Comparison of ENCODE assay signal across 9 cellular contexts in the genomic region with DNA sequence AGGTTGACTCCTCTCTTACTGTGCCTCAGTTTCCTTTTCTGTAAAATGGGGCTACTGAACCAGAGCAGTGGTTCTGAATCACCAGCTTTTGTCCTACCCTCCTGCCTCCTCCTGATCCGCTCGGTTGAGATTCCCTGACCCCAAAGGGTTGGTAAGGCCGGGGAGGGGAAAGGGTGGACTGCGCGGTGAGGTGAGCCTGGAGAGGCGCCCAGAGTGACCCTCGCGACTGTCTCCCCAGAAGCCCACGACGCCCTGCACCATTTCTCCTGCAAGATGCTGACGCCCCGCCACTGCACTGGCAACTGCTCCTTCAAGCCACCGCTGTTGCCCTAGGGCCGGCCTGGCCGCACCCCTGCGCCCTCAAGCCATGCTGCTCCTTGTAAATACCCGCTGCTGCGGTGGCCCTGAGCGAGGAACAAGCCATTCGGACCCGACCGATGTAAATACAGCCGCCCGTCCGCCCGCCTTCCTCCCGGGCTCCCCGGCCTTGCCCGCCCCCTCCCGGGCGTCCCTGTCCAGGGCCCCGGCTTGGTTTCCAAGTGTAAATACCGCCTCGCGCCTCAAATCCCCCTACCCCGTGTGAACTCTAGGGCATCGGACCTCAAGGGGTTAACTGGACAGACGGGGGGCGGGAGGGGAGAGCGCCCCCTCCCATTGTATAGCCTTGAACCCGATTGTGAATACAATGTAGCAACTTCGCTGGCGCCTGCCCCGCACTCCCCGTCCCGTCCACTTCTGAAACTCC. TPM values are rescaled to one million over a fixed set of nuclear protein-coding genes. Genes with fewer than 3 reads are reported as not detected.
A peak's percentile ranks its signal among the peaks of the same experiment; 100 is the strongest.
DNase-seq lines count a peak whose midpoint lies in the region; ATAC-seq and TF ChIP-seq lines count a peak whose summit lies in the region.
"Had no signal": no experiment of that assay in that cellular context is flagged by ENCODE, and none has a peak within 500 bp of the region (broad histone marks: within the 10 kb centered on the region; RNA-seq: fewer than 3 reads in every experiment).

No MANE protein-coding gene starts in this region.

- DNase-seq in DMS53 treated with DMSO at 0.1 percent for 48 hours (lab: John Stamatoyannopoulos, UW; ENCODE audit: unreplicated experiment) (peak; percentile 46), hepatocyte (ENCODE audit: low spot score) (peak; percentile 69), smooth muscle cell (lab: John Stamatoyannopoulos, UW; ENCODE audit: unreplicated experiment) (no peak), middle frontal gyrus (ENCODE audit: extremely low spot score, low spot score) (no peak)
- peak; percentile 38 for DNase-seq in activated naive CD4-positive, alpha-beta T cell treated with anti-CD3 and anti-CD28 coated beads, Interleukin-2, amount 50 U/mL, for 16 hours

- H3K27ac ChIP-seq in hepatocyte = no peak overlapping the region
- no peak overlapping the region for H3K27ac ChIP-seq in smooth muscle cell (ENCODE audit: low read depth)

- H3K9me3 ChIP-seq in hepatocyte (ENCODE audit: low read depth) = no peaks in the 10 kb centered on the region
- H3K9me3 ChIP-seq in smooth muscle cell (replicated peaks; ENCODE audit: low read depth) = no peaks in the 10 kb centered on the region

- WGBS in hepatocyte (ENCODE audit: low lambda C conversion rate, missing lambda C conversion rate) = 7% methylated on average over 25 of the region's 46 CpGs
- WGBS in smooth muscle cell (ENCODE audit: low lambda C conversion rate) = 2% methylated on average over 44 of the region's 46 CpGs

- peaks cover 45% of the 10 kb centered on the region for H3K4me1 ChIP-seq in hepatocyte (ENCODE audit: insufficient read depth)
- H3K4me1 ChIP-seq in smooth muscle cell (ENCODE audit: low read depth) = peaks cover 43% of the 10 kb centered on the region

- TF ChIP-seq CTCF in LNCAP (IDR thresholded peaks at IDR 0.05) (peak; percentile 45), hepatocyte (IDR thresholded peaks at IDR 0.05; ENCODE audit: poor library complexity) (peak; percentile 71), smooth muscle cell (IDR thresholded peaks at IDR 0.05; ENCODE audit: borderline replicate concordance, insufficient read depth, poor library complexity, severe bottlenecking) (peak; percentile 31)

- H2AFZ ChIP-seq in hepatocyte (peak overlapping the region; percentile 3), smooth muscle cell (ENCODE audit: low read depth) (no peak overlapping the region)

- ATAC-seq in GM21423 (IDR thresholded peaks at IDR 0.05; ENCODE audit: unreplicated experiment) = no peak
- ATAC-seq in GM18505 (IDR thresholded peaks at IDR 0.05; ENCODE audit: unreplicated experiment) = no peak

- peaks cover 74% of the 10 kb centered on the region for H3K27me3 ChIP-seq in hepatocyte
- H3K27me3 ChIP-seq in smooth muscle cell (ENCODE audit: low read depth) = peaks cover 92% of the 10 kb centered on the region

- no peak overlapping the region for H3K9ac ChIP-seq in smooth muscle cell (ENCODE audit: low read depth)

- H3K79me2 ChIP-seq in hepatocyte (no peaks in the 10 kb centered on the region), smooth muscle cell (ENCODE audit: low read depth) (no peaks in the 10 kb centered on the region)

- peak overlapping the region; percentile 76 for H3K4me2 ChIP-seq in hepatocyte
- H3K4me2 ChIP-seq in smooth muscle cell = peak overlapping the region; percentile 90

- H3K4me3 ChIP-seq in hepatocyte (peak overlapping the region; percentile 0), smooth muscle cell (peak overlapping the region; percentile 45)

- no peaks in the 10 kb centered on the region for H3F3A ChIP-seq in smooth muscle cell (ENCODE audit: low read depth)

- TF ChIP-seq POLR2A in GM18505 (IDR thresholded peaks at IDR 0.05; ENCODE audit: borderline replicate concordance, extremely low read depth, insufficient read depth, insufficient read length) = no peak

- H3K9me2 ChIP-seq in hepatocyte (replicated peaks; ENCODE audit: insufficient read depth) = no peaks in the 10 kb centered on the region

- no peaks in the 10 kb centered on the region for H4K20me1 ChIP-seq in hepatocyte (ENCODE audit: insufficient read depth, poor library complexity, severe bottlenecking)
- no peaks in the 10 kb centered on the region for H4K20me1 ChIP-seq in smooth muscle cell (ENCODE audit: low read depth)

- H3K36me3 ChIP-seq in hepatocyte (replicated peaks; ENCODE audit: insufficient read depth, low read depth) (no peaks in the 10 kb centered on the region), smooth muscle cell (ENCODE audit: low read depth) (no peaks in the 10 kb centered on the region)

RNA-seq across cellular contexts. Expression of gene RNU6-1, which starts 6.2 kb away (rescaled TPM):
- total RNA-seq in hepatocyte (not detected in 2 replicates), smooth muscle cell (not detected in 2 replicates)
- polyA plus RNA-seq in hepatocyte (not detected in 2 replicates), smooth muscle cell (not detected in 2 replicates)
- total RNA-seq: T-helper 1 cell treated with Interleukin-12 subunit alpha and Interleukin-12 subunit beta and Interleukin-4 antibody, amounts not matched to agents 30 ng/mL and 1 ng/mL, for 36 hours had no signal

RNA-seq across cellular contexts. Expression of gene SKOR1, which starts 8.4 kb away (rescaled TPM):
- total RNA-seq in hepatocyte = 0.12 and 0.23 TPM in 2 replicates
- 0.26 and 0.52 TPM in 2 replicates for polyA plus RNA-seq in hepatocyte
- total RNA-seq in smooth muscle cell = 0.04 TPM in 1 of 2 replicates, not detected in the other
- 0.21 and 0.27 TPM in 2 replicates for polyA plus RNA-seq in smooth muscle cell

Comparison
In these comparisons a context has a peak if more than half of its experiments do, and no peak if none do; other contexts are left out.
1. DNase-seq: peak in DMS53 treated with DMSO at 0.1 percent for 48 hours (single experiment), activated naive CD4-positive, alpha-beta T cell treated with anti-CD3 and anti-CD28 coated beads, Interleukin-2, amount 50 U/mL, for 16 hours (single experiment) and hepatocyte (single experiment); none in smooth muscle cell (single experiment) and middle frontal gyrus (single experiment).
2. Peak in every context shown above with its lines, with median percentiles within 50 percentile points of each other: CTCF ChIP-seq.